Comparison of ENCODE assay signal across 8 cellular contexts in the genomic region with DNA sequence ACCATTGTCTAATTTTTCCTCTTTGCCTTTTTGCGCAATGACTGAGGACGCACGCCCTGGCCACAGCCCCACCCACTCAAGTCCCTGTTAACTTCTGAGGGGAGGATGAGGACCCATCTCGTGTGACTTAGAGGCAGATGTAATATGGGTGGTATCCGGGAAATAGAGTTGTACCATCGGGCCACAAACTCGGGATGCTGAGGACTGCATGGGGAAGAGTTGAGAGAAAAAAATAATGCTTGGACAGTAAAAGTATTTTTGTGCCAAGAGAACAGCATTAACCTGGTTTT. TPM values are rescaled to one million over a fixed set of nuclear protein-coding genes. Genes with fewer than 3 reads are reported as not detected.
DNase-seq lines count a peak whose midpoint lies in the region; ATAC-seq, FAIRE-seq and TF ChIP-seq lines count a peak whose summit lies in the region.

No MANE protein-coding gene starts in this region.

- CTCF ChIA-PET in H1 (lab: Charles Lee; ENCODE audit: partially characterized antibody): interaction anchor here (1.8 kb wide), 1 partner anchor 101 kb away, joined by 4 read pairs; no protein-coding TSS in a partner anchor

- no peak overlapping the region for H2BK15ac ChIP-seq in H1 (ENCODE audit: low read length)

- no peaks in the 10 kb centered on the region for H3F3A ChIP-seq in MM.1S (ENCODE audit: insufficient read depth, low read length)

- H2BK12ac ChIP-seq in H1 (ENCODE audit: low read depth, low read length): peak overlapping the region; percentile 93; the same call in 1 of the 2 replicates

- no peaks in the 10 kb centered on the region for H3K79me1 ChIP-seq in H1 (ENCODE audit: low read depth, low read length)

- TF ChIP-seq CTCF in MM.1S (IDR thresholded peaks at IDR 0.05; ENCODE audit: low read length) (no peak), H1 (IDR thresholded peaks at IDR 0.05; ENCODE audit: control extremely low read depth in 1 of 3, insufficient read depth in 1 of 3, low read depth in 1 of 3, low read length in 3 of 3) (no peak), prostate gland (IDR thresholded peaks at IDR 0.05) (no peak), GM10266 (IDR thresholded peaks at IDR 0.05; ENCODE audit: control insufficient read depth, insufficient read depth, low read depth, missing control alignments) (no peak)

- peak overlapping the region; percentile 87; the same call in 1 of the 2 replicates for H4K8ac ChIP-seq in H1 (ENCODE audit: extremely low read depth, insufficient read depth, low read length)

- 83% methylated on average over 7 of the region's 7 CpGs; no CpG with 5 or more reads in 1 of the 2 experiments for whole genome bisulfite sequencing in H1 (ENCODE audit: extremely low coverage in 1 of 2, insufficient coverage in 1 of 2, insufficient read length in 1 of 2, insufficient replicate concordance in 2 of 2, low coverage in 1 of 2, low lambda C conversion rate in 2 of 2, missing lambda C conversion rate in 1 of 2), 2 experiments
- WGBS in prostate gland: 51% methylated on average over 7 of the region's 7 CpGs

- H2BK120ac ChIP-seq in H1 (replicated peaks; ENCODE audit: low read depth, low read length): no peak overlapping the region

- TF ChIP-seq EP300 in H1 (IDR thresholded peaks at IDR 0.05; ENCODE audit: borderline replicate concordance in 1 of 2, low read depth in 2 of 2, low read length in 2 of 2): no peak

- no peak overlapping the region for H2AK5ac ChIP-seq in H1 (ENCODE audit: low read depth, low read length)

- H3K23ac ChIP-seq in H1 (ENCODE audit: insufficient read length): no peak overlapping the region

- ATAC-seq in GM21619 (IDR thresholded peaks at IDR 0.05; ENCODE audit: unreplicated experiment): peak; percentile 8

- no peak for FAIRE-seq in H1 (lab: Jason Lieb, UNC)

- H3K27me3 ChIP-seq in MM.1S (replicated peaks; ENCODE audit: insufficient read depth, low read length) (no peaks in the 10 kb centered on the region), H1 (replicated peaks in 1 of 4; ENCODE audit: control insufficient read depth in 3 of 4, extremely low read depth in 1 of 4, insufficient read depth in 3 of 4, low read length in 3 of 4) (peaks cover 3 to 13% (median 12%) of the 10 kb centered on the region in 4 experiments), prostate gland (replicated peaks; ENCODE audit: insufficient read depth) (no peaks in the 10 kb centered on the region)

- peak overlapping the region; percentile 41; the same call in 1 of the 2 replicates for H3K9ac ChIP-seq in MM.1S (ENCODE audit: low read length)
- no peak overlapping the region for H3K9ac ChIP-seq in H1 (replicated peaks in 1 of 4; ENCODE audit: extremely low read depth in 1 of 4, low read depth in 3 of 4, low read length in 3 of 4)

- H3K9me3 ChIP-seq in MM.1S (replicated peaks; ENCODE audit: insufficient read depth, low read length) (no peaks in the 10 kb centered on the region), H1 (ENCODE audit: insufficient read depth in 2 of 2, low read depth in 1 of 2, low read length in 1 of 2) (peaks cover 4 to 5% of the 10 kb centered on the region in 2 experiments; a peak in 2 of 4 replicates), prostate gland (no peaks in the 10 kb centered on the region)

- no peak overlapping the region; the same call in 1 of the 2 replicates for H3K18ac ChIP-seq in H1 (ENCODE audit: extremely low read depth, low read length)

- peak overlapping the region; percentile 51 for H4K91ac ChIP-seq in H1 (replicated peaks; ENCODE audit: insufficient read length, low read length)

- no peak overlapping the region for H3K14ac ChIP-seq in H1 (ENCODE audit: insufficient read length)

- no peak overlapping the region for H2BK5ac ChIP-seq in H1 (ENCODE audit: low read depth, low read length)

- H4K5ac ChIP-seq in H1 (ENCODE audit: insufficient read length, low read depth, low read length): peak overlapping the region; percentile 31

- no peak for DNase-seq in MM.1S
- DNase-seq in H1 (ENCODE audit: low read depth in 1 of 2, low spot score in 2 of 2): no peak
- DNase-seq in prostate gland (ENCODE audit: low spot score): no peak
- DNase-seq in HT-29 (ENCODE audit: low spot score): no peak
- no peak for DNase-seq in DMS 273 (lab: John Stamatoyannopoulos, UW; ENCODE audit: unreplicated experiment)
- no peak for DNase-seq in GM10266 (ENCODE audit: extremely low spot score)
- no peak for DNase-seq in HPDE6-E6E7 (ENCODE audit: extremely low spot score)

- no peaks in the 10 kb centered on the region for H3K36me3 ChIP-seq in MM.1S (replicated peaks; ENCODE audit: insufficient read depth, low read length)
- no peaks in the 10 kb centered on the region; a peak in 1 of 8 replicates for H3K36me3 ChIP-seq in H1 (ENCODE audit: control insufficient read depth in 2 of 4, insufficient read depth in 4 of 4, low read length in 3 of 4)
- no peaks in the 10 kb centered on the region for H3K36me3 ChIP-seq in prostate gland

- TF ChIP-seq POLR2A in H1 (IDR thresholded peaks at IDR 0.05; ENCODE audit: control extremely low read depth in 1 of 2, low read depth in 2 of 2, low read length in 2 of 2) (no peak), prostate gland (IDR thresholded peaks at IDR 0.05) (no peak)

- H3K79me2 ChIP-seq in MM.1S (ENCODE audit: low read length) (peaks cover 43% of the 10 kb centered on the region), H1 (ENCODE audit: control insufficient read depth in 1 of 2, insufficient read depth in 2 of 2, low read length in 2 of 2) (peaks cover 0 to 19% of the 10 kb centered on the region in 2 experiments; a peak in 2 of 4 replicates)

- H3K4me1 ChIP-seq in MM.1S (ENCODE audit: low read length): peaks cover 9% of the 10 kb centered on the region; the same call in 1 of the 2 replicates
- H3K4me1 ChIP-seq in H1 (replicated peaks in 1 of 4; ENCODE audit: control insufficient read depth in 3 of 4, insufficient read depth in 4 of 4, low read length in 3 of 4): no peaks in the 10 kb centered on the region
- no peaks in the 10 kb centered on the region for H3K4me1 ChIP-seq in prostate gland (replicated peaks)

- peak overlapping the region; percentile 30 for H3K4ac ChIP-seq in H1 (replicated peaks; ENCODE audit: insufficient read length, low read depth, low read length)

- intact Hi-C loops in prostate gland (cut with DNase I): loop anchor here (5.0 kb wide), 1 partner anchor 35 kb away; a partner anchor contains a TSS

- H3K4me3 ChIP-seq in MM.1S (ENCODE audit: low read length) (peak overlapping the region; percentile 39; the same call in 1 of the 2 replicates), H1 (ENCODE audit: extremely low read depth in 1 of 4, insufficient read depth in 2 of 4, low read depth in 3 of 4, low read length in 4 of 4) (peak overlapping the region in 1 of 4 experiments; percentile 3; a peak in 1 of 8 replicates), prostate gland (peak overlapping the region; percentile 70 to 93)

- H2AFZ ChIP-seq in MM.1S (ENCODE audit: low read length): peak overlapping the region; percentile 83
- H2AFZ ChIP-seq in H1 (ENCODE audit: low read length): peak overlapping the region; percentile 85

- H3K4me2 ChIP-seq in MM.1S (ENCODE audit: low read depth, low read length) (peak overlapping the region; percentile 43), H1 (ENCODE audit: insufficient read depth in 1 of 2, low read depth in 2 of 2, low read length in 2 of 2) (peak overlapping the region; percentile 9 to 70; a peak in 3 of 4 replicates)

- H3K56ac ChIP-seq in H1 (replicated peaks; ENCODE audit: insufficient read length, low read depth, low read length): no peak overlapping the region

- H4K20me1 ChIP-seq in MM.1S (ENCODE audit: insufficient read depth, low read length) (no peaks in the 10 kb centered on the region), H1 (replicated peaks in 1 of 2; ENCODE audit: control insufficient read depth in 1 of 2, insufficient read depth in 2 of 2, low read length in 2 of 2) (no peaks in the 10 kb centered on the region)

- H3K9me2 ChIP-seq in MM.1S (replicated peaks; ENCODE audit: insufficient read depth, low read length): no peaks in the 10 kb centered on the region

- H3K27ac ChIP-seq in MM.1S (ENCODE audit: low read length): no peak overlapping the region
- H3K27ac ChIP-seq in H1 (ENCODE audit: low read depth, low read length): no peak overlapping the region
- H3K27ac ChIP-seq in prostate gland: peak overlapping the region; percentile 84 to 92

- no peak for TF ChIP-seq RAD21 in H1 (IDR thresholded peaks at IDR 0.05 in 1 of 2, conservative IDR thresholded peaks at IDR 0.05 in 1 of 2; ENCODE audit: low read depth in 2 of 2, low read length in 2 of 2)

- no peak overlapping the region for H2BK20ac ChIP-seq in H1 (ENCODE audit: low read length)

- POLR2A ChIA-PET in H1 (lab: Charles Lee; ENCODE audit: partially characterized antibody): interaction anchor here (1.2 to 1.8 kb wide), 4 partner anchors 9 to 35 kb away, joined by 3 to 11 read pairs (median 5); a partner anchor contains a TSS

- H3K23me2 ChIP-seq in H1 (ENCODE audit: low read depth, low read length): peaks cover 4% of the 10 kb centered on the region; the same call in 1 of the 2 replicates

RNA-seq across cellular contexts. Expression of a gene that starts 0.3 kb away (rescaled TPM):
- total RNA-seq in H1 (2021; fragmentation: NEBNext Ultra II Directional; extraction: Animal tissue kit (Norgen Biotek cat#: 25700)): not detected in 2 replicates
- polyA plus RNA-seq in H1 (2011; rRNA removed): 0.03 and 0.06 TPM in 2 replicates
- 0.10 TPM for polyA plus RNA-seq in H1 (2011; cell fraction: cytosol; rRNA removed)
- not detected for polyA plus RNA-seq in H1 (2011; cell fraction: nucleus; rRNA removed)
- polyA plus RNA-seq in H1 (2012, experiment 1 of 2): not detected in 4 replicates
- polyA plus RNA-seq in H1 (2012, experiment 2 of 2): not detected
- polyA plus RNA-seq in H1 (2013, experiment 1 of 2): 0.08 TPM
- polyA plus RNA-seq in H1 (2013, experiment 2 of 2): 0.02 TPM
- polyA minus RNA-seq in H1 (2011; rRNA and poly(A)+ RNA removed): not detected in 2 replicates
- not detected for polyA minus RNA-seq in H1 (2011; cell fraction: cytosol; rRNA and poly(A)+ RNA removed)
- polyA minus RNA-seq in H1 (2011; cell fraction: nucleus; rRNA and poly(A)+ RNA removed): not detected
- 1 to 10 TPM in 1 of 2 donors, under 1 TPM in 1; 0.41 to 5.1 TPM for total RNA-seq in prostate gland
- total RNA-seq in HT-29 (2014; rRNA removed; shearing (Covaris generic)): 0.23 TPM in 1 of 2 replicates, not detected in the other

RNA-seq across cellular contexts. Expression of a gene that starts 0.5 kb away (rescaled TPM):
- total RNA-seq in H1 (2021; fragmentation: NEBNext Ultra II Directional; extraction: Animal tissue kit (Norgen Biotek cat#: 25700)): 59.0 and 62.5 TPM in 2 replicates
- 40.0 and 74.6 TPM in 2 replicates for polyA plus RNA-seq in H1 (2011; rRNA removed)
- 82.1 TPM for polyA plus RNA-seq in H1 (2011; cell fraction: cytosol; rRNA removed)
- polyA plus RNA-seq in H1 (2011; cell fraction: nucleus; rRNA removed): 18.0 TPM
- 70.6 to 98.5 TPM (median 81.0 TPM) in 4 replicates for polyA plus RNA-seq in H1 (2012, experiment 1 of 2)
- 52.1 TPM for polyA plus RNA-seq in H1 (2012, experiment 2 of 2)
- polyA plus RNA-seq in H1 (2013, experiment 1 of 2): 65.0 TPM
- polyA plus RNA-seq in H1 (2013, experiment 2 of 2): 64.2 TPM
- 42.3 and 71.7 TPM in 2 replicates for polyA minus RNA-seq in H1 (2011; rRNA and poly(A)+ RNA removed)
- polyA minus RNA-seq in H1 (2011; cell fraction: cytosol; rRNA and poly(A)+ RNA removed): 20.0 TPM
- 18.8 TPM for polyA minus RNA-seq in H1 (2011; cell fraction: nucleus; rRNA and poly(A)+ RNA removed)
- 10 to 100 TPM; 60.5 to 89.8 TPM for total RNA-seq in prostate gland
- 41.7 and 43.5 TPM in 2 replicates for total RNA-seq in HT-29 (2014; rRNA removed; shearing (Covaris generic))

RNA-seq across cellular contexts. Expression of a gene that starts 33.7 kb away (rescaled TPM):
- total RNA-seq in H1 (2021; fragmentation: NEBNext Ultra II Directional; extraction: Animal tissue kit (Norgen Biotek cat#: 25700)): 19.8 and 22.2 TPM in 2 replicates
- polyA plus RNA-seq in H1 (2011; rRNA removed): 24.6 and 24.8 TPM in 2 replicates
- 36.8 TPM for polyA plus RNA-seq in H1 (2011; cell fraction: cytosol; rRNA removed)
- 19.3 TPM for polyA plus RNA-seq in H1 (2011; cell fraction: nucleus; rRNA removed)
- 16.2 to 19.4 TPM (median 17.0 TPM) in 4 replicates for polyA plus RNA-seq in H1 (2012, experiment 1 of 2)
- polyA plus RNA-seq in H1 (2012, experiment 2 of 2): 7.7 TPM
- polyA plus RNA-seq in H1 (2013, experiment 1 of 2): 29.6 TPM
- polyA plus RNA-seq in H1 (2013, experiment 2 of 2): 28.8 TPM
- 17.7 and 19.6 TPM in 2 replicates for polyA minus RNA-seq in H1 (2011; rRNA and poly(A)+ RNA removed)
- polyA minus RNA-seq in H1 (2011; cell fraction: cytosol; rRNA and poly(A)+ RNA removed): 13.8 TPM
- polyA minus RNA-seq in H1 (2011; cell fraction: nucleus; rRNA and poly(A)+ RNA removed): 26.9 TPM
- 10 to 100 TPM in 1 of 2 donors, 1 to 10 TPM in 1; 3.6 to 11.5 TPM for total RNA-seq in prostate gland
- total RNA-seq in HT-29 (2014; rRNA removed; shearing (Covaris generic)): 15.0 and 15.3 TPM in 2 replicates

RNA-seq across cellular contexts. Expression of a gene that starts 34.3 kb away (rescaled TPM):
- total RNA-seq in H1 (2021; fragmentation: NEBNext Ultra II Directional; extraction: Animal tissue kit (Norgen Biotek cat#: 25700)): 49.7 and 50.8 TPM in 2 replicates
- 32.8 and 52.9 TPM in 2 replicates for polyA plus RNA-seq in H1 (2011; rRNA removed)
- 57.0 TPM for polyA plus RNA-seq in H1 (2011; cell fraction: cytosol; rRNA removed)
- 11.8 TPM for polyA plus RNA-seq in H1 (2011; cell fraction: nucleus; rRNA removed)
- polyA plus RNA-seq in H1 (2012, experiment 1 of 2): 36.0 to 51.5 TPM (median 43.2 TPM) in 4 replicates
- 5.9 TPM for polyA plus RNA-seq in H1 (2012, experiment 2 of 2)
- 47.0 TPM for polyA plus RNA-seq in H1 (2013, experiment 1 of 2)
- 49.4 TPM for polyA plus RNA-seq in H1 (2013, experiment 2 of 2)
- polyA minus RNA-seq in H1 (2011; rRNA and poly(A)+ RNA removed): 31.1 and 35.4 TPM in 2 replicates
- polyA minus RNA-seq in H1 (2011; cell fraction: cytosol; rRNA and poly(A)+ RNA removed): 15.9 TPM
- polyA minus RNA-seq in H1 (2011; cell fraction: nucleus; rRNA and poly(A)+ RNA removed): 19.8 TPM
- 10 to 100 TPM; 28.4 to 40.2 TPM for total RNA-seq in prostate gland
- 10.8 and 14.3 TPM in 2 replicates for total RNA-seq in HT-29 (2014; rRNA removed; shearing (Covaris generic))

RNA-seq across cellular contexts. Expression of a gene that starts 52.3 kb away (rescaled TPM):
- 160 and 170 TPM in 2 replicates for total RNA-seq in H1 (2021; fragmentation: NEBNext Ultra II Directional; extraction: Animal tissue kit (Norgen Biotek cat#: 25700))
- 33.8 and 36.7 TPM in 2 replicates for polyA plus RNA-seq in H1 (2011; rRNA removed)
- polyA plus RNA-seq in H1 (2011; cell fraction: cytosol; rRNA removed): 40.7 TPM
- 6.9 TPM for polyA plus RNA-seq in H1 (2011; cell fraction: nucleus; rRNA removed)
- polyA plus RNA-seq in H1 (2012, experiment 1 of 2): 121 to 247 TPM (median 129 TPM) in 4 replicates
- 47.1 TPM for polyA plus RNA-seq in H1 (2012, experiment 2 of 2)
- polyA plus RNA-seq in H1 (2013, experiment 1 of 2): 177 TPM
- 173 TPM for polyA plus RNA-seq in H1 (2013, experiment 2 of 2)
- polyA minus RNA-seq in H1 (2011; rRNA and poly(A)+ RNA removed): 9.7 and 11.0 TPM in 2 replicates
- 41.1 TPM for polyA minus RNA-seq in H1 (2011; cell fraction: cytosol; rRNA and poly(A)+ RNA removed)
- polyA minus RNA-seq in H1 (2011; cell fraction: nucleus; rRNA and poly(A)+ RNA removed): 15.9 TPM
- 100 to 1,000 TPM; 293 to 338 TPM for total RNA-seq in prostate gland
- total RNA-seq in HT-29 (2014; rRNA removed; shearing (Covaris generic)): 85.0 and 105 TPM in 2 replicates

Comparison
In these comparisons a context has a peak if more than half of its experiments do, and no peak if none do; other contexts are left out.
1. H3K27ac ChIP-seq: peak in prostate gland (2 of 2); none in MM.1S (single experiment) and H1 (single experiment).